Comparison of ENCODE assay signal across 1 cellular context in the genomic region with DNA sequence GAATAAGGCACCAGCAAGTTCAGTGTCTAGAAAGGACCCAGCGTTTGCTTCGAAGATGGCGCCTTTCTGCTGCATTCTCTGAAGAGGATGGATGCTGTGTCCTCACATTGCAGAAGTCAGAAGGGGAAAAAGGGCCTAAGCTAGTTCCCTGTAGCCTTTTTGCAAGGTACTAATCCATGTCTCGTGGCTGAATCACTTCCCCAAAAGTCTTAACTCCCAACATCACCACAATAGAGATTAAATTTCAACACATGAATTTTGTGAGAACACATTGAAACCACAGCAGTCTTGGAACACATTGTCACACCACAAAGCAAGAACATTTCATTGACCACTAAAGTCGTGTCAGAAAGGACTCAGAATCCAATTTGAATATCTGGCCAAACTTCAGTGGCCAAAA.
TF ChIP-seq lines count a peak whose summit lies in the region.

No MANE protein-coding gene starts in this region.

TF ChIP-seq in K562, 482 proteins besides CTCF, POLR2A, EP300 and RAD21:
- TF ChIP-seq NFRKB (IDR thresholded peaks at IDR 0.05; ENCODE audit: low read depth) (no peak), RHOXF2B (CRISPR knock-in tag; conservative IDR thresholded peaks at IDR 0.05) (no peak), ESRRA (IDR thresholded peaks at IDR 0.05; ENCODE audit: borderline replicate concordance, low read depth) (peak; percentile 20; the same call in 1 of the 2 replicates), ZNF561 (CRISPR knock-in tag; conservative IDR thresholded peaks at IDR 0.05) (no peak), CBFB (CRISPR knock-in tag; IDR thresholded peaks at IDR 0.05) (no peak), XRCC4 (IDR thresholded peaks at IDR 0.05; ENCODE audit: extremely low read depth, insufficient read depth, insufficient read length) (no peak), SMARCB1 (IDR thresholded peaks at IDR 0.05; ENCODE audit: insufficient read length, low read depth) (no peak), SPI1 (IDR thresholded peaks at IDR 0.05; ENCODE audit: borderline replicate concordance, low read depth, low read length) (peak; percentile 35; the same call in 1 of the 2 replicates)
- TF ChIP-seq, protein P1, sequence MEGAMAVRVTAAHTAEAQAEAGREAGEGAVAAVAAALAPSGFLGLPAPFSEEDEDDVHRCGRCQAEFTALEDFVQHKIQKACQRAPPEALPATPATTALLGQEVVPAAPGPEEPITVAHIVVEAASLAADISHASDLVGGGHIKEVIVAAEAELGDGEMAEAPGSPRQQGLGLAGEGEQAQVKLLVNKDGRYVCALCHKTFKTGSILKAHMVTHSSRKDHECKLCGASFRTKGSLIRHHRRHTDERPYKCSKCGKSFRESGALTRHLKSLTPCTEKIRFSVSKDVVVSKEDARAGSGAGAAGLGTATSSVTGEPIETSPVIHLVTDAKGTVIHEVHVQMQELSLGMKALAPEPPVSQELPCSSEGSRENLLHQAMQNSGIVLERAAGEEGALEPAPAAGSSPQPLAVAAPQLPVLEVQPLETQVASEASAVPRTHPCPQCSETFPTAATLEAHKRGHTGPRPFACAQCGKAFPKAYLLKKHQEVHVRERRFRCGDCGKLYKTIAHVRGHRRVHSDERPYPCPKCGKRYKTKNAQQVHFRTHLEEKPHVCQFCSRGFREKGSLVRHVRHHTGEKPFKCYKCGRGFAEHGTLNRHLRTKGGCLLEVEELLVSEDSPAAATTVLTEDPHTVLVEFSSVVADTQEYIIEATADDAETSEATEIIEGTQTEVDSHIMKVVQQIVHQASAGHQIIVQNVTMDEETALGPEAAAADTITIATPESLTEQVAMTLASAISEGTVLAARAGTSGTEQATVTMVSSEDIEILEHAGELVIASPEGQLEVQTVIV (CRISPR knock-in tag; IDR thresholded peaks at IDR 0.05; ENCODE audit: borderline replicate concordance): no peak
